8 cellular contexts compared by ENCODE assay signal in the genomic region with DNA sequence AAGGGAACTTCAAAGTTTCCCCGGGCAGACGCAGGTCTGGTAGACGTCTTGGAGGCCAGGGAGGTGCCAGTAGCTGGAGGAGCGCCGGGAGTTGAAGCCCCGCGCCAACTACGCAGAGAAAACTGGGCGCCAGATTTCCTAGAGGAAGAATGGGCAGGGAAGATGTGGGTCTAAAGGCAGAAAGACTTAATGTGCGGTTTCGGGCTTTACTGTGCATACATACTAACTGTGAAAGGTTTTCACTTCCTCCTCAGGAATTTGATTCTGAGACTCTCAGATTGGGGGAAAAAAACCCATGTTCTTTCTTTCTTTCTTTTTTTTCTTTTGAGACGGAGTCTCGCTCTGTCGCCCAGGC. TPM values are rescaled to one million over a fixed set of nuclear protein-coding genes. Genes with fewer than 3 reads are reported as not detected.
DNase-seq lines count a peak whose midpoint lies in the region; ATAC-seq, FAIRE-seq and TF ChIP-seq lines count a peak whose summit lies in the region.

No MANE protein-coding gene starts in this region.

- peak; percentile 27 for ATAC-seq in HG02610 (IDR thresholded peaks at IDR 0.05; ENCODE audit: unreplicated experiment)
- ATAC-seq in activated B cell treated with CpG ODN at 0.5 μM for 24 hours (ENCODE audit: low read depth), result peak; percentile 60
- no peak for ATAC-seq in natural killer cell treated with Interleukin-12 subunit alpha and Interleukin-12 subunit beta and Interleukin-15 and Interleukin-18, amount 100 ng/mL, for 72 hours
- ATAC-seq in GM18505 (IDR thresholded peaks at IDR 0.05; ENCODE audit: unreplicated experiment), result no peak

- DNase-seq in GM12891 (ENCODE audit: insufficient read length, low spot score) (no peak), activated B cell treated with CpG ODN at 0.5 μM for 24 hours (no peak), SHP77 treated with DMSO at 0.1 percent for 48 hours (lab: John Stamatoyannopoulos, UW) (no peak), GDM1 (lab: John Stamatoyannopoulos, UW) (no peak), hypothalamus (lab: John Stamatoyannopoulos, UW) (no peak)
- no peak for DNase-seq in natural killer cell treated with Interleukin-12 subunit alpha and Interleukin-12 subunit beta and Interleukin-15 and Interleukin-18, amount 100 ng/mL, for 72 hours (ENCODE audit: low spot score)

- H3K4me3 Mint-ChIP-seq in activated B cell treated with CpG ODN at 0.5 μM for 24 hours, result peak overlapping the region; percentile 88
- peak overlapping the region; percentile 82 for H3K4me3 Mint-ChIP-seq in natural killer cell treated with Interleukin-12 subunit alpha and Interleukin-12 subunit beta and Interleukin-15 and Interleukin-18, amount 100 ng/mL, for 72 hours

- peaks cover 14% of the 10 kb centered on the region for H3K4me1 Mint-ChIP-seq in activated B cell treated with CpG ODN at 0.5 μM for 24 hours
- peaks cover 3 to 15% of the 10 kb centered on the region in 2 donors for H3K4me1 Mint-ChIP-seq in natural killer cell treated with Interleukin-12 subunit alpha and Interleukin-12 subunit beta and Interleukin-15 and Interleukin-18, amount 100 ng/mL, for 72 hours (ENCODE audit: low read depth in 2 of 2)

- CTCF ChIA-PET in activated B cell treated with CpG ODN at 0.5 μM for 24 hours (lab: Charles Lee), result interaction anchor here (1.0 to 2.1 kb wide), 3 partner anchors 15 to 20 kb away, joined by 4 to 6 read pairs (median 5); no protein-coding TSS in a partner anchor

- H3K36me3 Mint-ChIP-seq in activated B cell treated with CpG ODN at 0.5 μM for 24 hours (ENCODE audit: low read depth), result peaks cover 15% of the 10 kb centered on the region
- peaks cover 5% of the 10 kb centered on the region for H3K36me3 Mint-ChIP-seq in natural killer cell treated with Interleukin-12 subunit alpha and Interleukin-12 subunit beta and Interleukin-15 and Interleukin-18, amount 100 ng/mL, for 72 hours

- H3K9me3 Mint-ChIP-seq in activated B cell treated with CpG ODN at 0.5 μM for 24 hours, result no peaks in the 10 kb centered on the region
- H3K9me3 Mint-ChIP-seq in natural killer cell treated with Interleukin-12 subunit alpha and Interleukin-12 subunit beta and Interleukin-15 and Interleukin-18, amount 100 ng/mL, for 72 hours, result no peaks in the 10 kb centered on the region

- H3K27me3 Mint-ChIP-seq in activated B cell treated with CpG ODN at 0.5 μM for 24 hours, result no peaks in the 10 kb centered on the region
- H3K27me3 Mint-ChIP-seq in natural killer cell treated with Interleukin-12 subunit alpha and Interleukin-12 subunit beta and Interleukin-15 and Interleukin-18, amount 100 ng/mL, for 72 hours, result peaks cover 0 to 13% of the 10 kb centered on the region in 2 donors

- H3K27ac Mint-ChIP-seq in activated B cell treated with CpG ODN at 0.5 μM for 24 hours, result peak overlapping the region; percentile 94
- peak overlapping the region; percentile 28 to 39 for H3K27ac Mint-ChIP-seq in natural killer cell treated with Interleukin-12 subunit alpha and Interleukin-12 subunit beta and Interleukin-15 and Interleukin-18, amount 100 ng/mL, for 72 hours

- POLR2A ChIA-PET in activated B cell treated with CpG ODN at 0.5 μM for 24 hours (lab: Charles Lee), result interaction anchor here (0.9 to 2.0 kb wide), 5 partner anchors 15 to 44 kb away, joined by 3 to 26 read pairs (median 4); no protein-coding TSS in a partner anchor

- FAIRE-seq in GM12891 (lab: Jason Lieb, UNC), result no peak

- TF ChIP-seq POLR2A in GM12891 (IDR thresholded peaks at IDR 0.05; ENCODE audit: low read depth, low read length) (no peak), GM18505 (IDR thresholded peaks at IDR 0.05; ENCODE audit: borderline replicate concordance, extremely low read depth, insufficient read depth, insufficient read length) (no peak)

- intact Hi-C loops in activated B cell treated with CpG ODN at 0.5 μM for 24 hours (cut with micrococcal nuclease), result loop anchor here (1.0 to 2.0 kb wide), 5 partner anchors 15 to 189 kb away; a partner anchor contains a TSS

- TF ChIP-seq CTCF in activated B cell treated with CpG ODN at 0.5 μM for 24 hours (IDR thresholded peaks at IDR 0.05), result no peak

TF ChIP-seq in GM12891, 5 proteins besides CTCF, POLR2A, EP300 and RAD21:
- peak; percentile 75 for TF ChIP-seq SPI1 (IDR thresholded peaks at IDR 0.05; ENCODE audit: low read depth, low read length)
- no peak for TF ChIP-seq POLR2AphosphoS5 (IDR thresholded peaks at IDR 0.05; ENCODE audit: low read depth, low read length)

RNA-seq across cellular contexts. Expression of a gene that starts 0.3 kb away (rescaled TPM):
- 5.0 TPM for polyA plus RNA-seq in GM12891 (2012; ENCODE audit: low read depth, missing spikeins)
- 14.3 and 15.4 TPM in 2 replicates for total RNA-seq in activated B cell treated with CpG ODN at 0.5 μM for 24 hours
- total RNA-seq in natural killer cell treated with Interleukin-12 subunit alpha and Interleukin-12 subunit beta and Interleukin-15 and Interleukin-18, amount 100 ng/mL, for 72 hours, result 1 to 10 TPM; 7.6 to 8.1 TPM

Comparison
In these comparisons a context has a peak if more than half of its experiments do, and no peak if none do; other contexts are left out.
1. ATAC-seq: peak in HG02610 (single experiment) and activated B cell treated with CpG ODN at 0.5 μM for 24 hours (single experiment); none in natural killer cell treated with Interleukin-12 subunit alpha and Interleukin-12 subunit beta and Interleukin-15 and Interleukin-18, amount 100 ng/mL, for 72 hours (0 of 2) and GM18505 (single experiment).